6 cellular contexts compared by ENCODE assay signal in genomic region chrX:67338262-67338661, GRCh38.
"Had no signal": no experiment of that assay in that cellular context is flagged by ENCODE, and none has a peak within 500 bp of the region (broad histone marks: within the 10 kb centered on the region; RNA-seq: fewer than 3 reads in every experiment).

No MANE protein-coding gene starts in this region.

- ATAC-seq: GM23338, K562 had no signal

- DNase-seq: H9, HCEC 1CT, IMR-90, KG1 had no signal

- H3K4me1 Mint-ChIP-seq: GM23338, H9 had no signal

- H3K27ac Mint-ChIP-seq: GM23338, H9 had no signal

- H3K9me3 Mint-ChIP-seq: GM23338 had no signal

- H3K4me3 Mint-ChIP-seq: GM23338, H9 had no signal

- H3K4me3 ChIP-seq: GM23338, K562 had no signal
